ENCODE assay signal across 8 cellular contexts in the genomic region with DNA sequence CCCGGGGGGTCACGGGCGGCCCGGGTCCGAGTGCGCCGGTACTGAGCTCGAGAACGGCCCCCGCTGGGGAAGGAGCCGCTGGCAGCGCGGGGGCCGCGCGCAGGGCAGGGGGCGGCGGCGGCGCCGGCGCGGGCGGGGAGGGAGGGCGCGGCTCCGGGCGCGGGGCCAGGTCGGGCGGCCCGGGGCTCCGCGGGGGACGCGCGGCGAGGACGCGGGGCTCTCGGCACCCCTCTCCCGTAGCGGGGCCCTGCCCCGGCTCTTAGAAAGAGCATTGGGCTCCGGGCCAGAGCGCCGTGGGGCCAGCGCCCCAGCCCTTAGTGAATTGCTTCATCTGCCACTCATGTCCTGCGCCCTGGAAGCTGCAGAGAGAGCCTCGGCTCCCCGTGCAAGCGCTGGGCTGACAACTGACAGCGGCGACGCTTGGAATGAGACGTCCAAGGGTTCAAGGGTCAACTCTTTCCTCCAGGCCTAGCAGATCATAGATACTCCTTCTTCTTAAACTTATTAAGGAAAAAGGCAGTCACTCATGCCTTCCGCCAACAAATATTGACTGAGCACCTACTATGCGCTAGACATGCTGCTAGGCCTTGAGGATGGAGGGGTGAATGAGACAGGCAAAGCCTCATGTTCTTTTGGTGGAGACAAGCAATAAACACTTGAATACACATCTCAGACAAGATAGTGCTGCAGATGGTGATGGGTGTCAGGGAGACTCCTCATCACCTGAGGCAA.
DNase-seq lines count a peak whose midpoint lies in the region; ATAC-seq and TF ChIP-seq lines count a peak whose summit lies in the region.

No MANE protein-coding gene starts in this region.

- peak overlapping the region; percentile 43 for H3K4me3 ChIP-seq in astrocyte of the cerebellum (ENCODE audit: low read depth, low read length)
- H3K4me3 ChIP-seq in psoas muscle: peak overlapping the region; percentile 67

- TF ChIP-seq CTCF in astrocyte of the cerebellum (IDR thresholded peaks at IDR 0.05; ENCODE audit: low read depth, low read length, missing control alignments): no peak
- TF ChIP-seq CTCF in psoas muscle (IDR thresholded peaks at IDR 0.05): no peak

- no peaks in the 10 kb centered on the region for H3K36me3 ChIP-seq in psoas muscle (ENCODE audit: insufficient read depth in 1 of 2, low read depth in 1 of 2)

- H3K9me3 ChIP-seq in psoas muscle: no peaks in the 10 kb centered on the region

- peak overlapping the region; percentile 71 for H3K27ac ChIP-seq in psoas muscle

- H3K27me3 ChIP-seq in psoas muscle (ENCODE audit: insufficient read depth in 3 of 3, low read length in 2 of 3): no peaks in the 10 kb centered on the region

- H3K4me1 ChIP-seq in psoas muscle: peaks cover 5% of the 10 kb centered on the region

- ATAC-seq in psoas muscle (peak; percentile 52 to 74 (median 64)), HG03108 (IDR thresholded peaks at IDR 0.05; ENCODE audit: unreplicated experiment) (no peak), HG03196 (IDR thresholded peaks at IDR 0.05; ENCODE audit: unreplicated experiment) (no peak), GM21526 (IDR thresholded peaks at IDR 0.05; ENCODE audit: low FRiP score, unreplicated experiment) (no peak)

- in situ Hi-C loops in Caki2 (cut with HindIII; ENCODE audit: low pct_unique_long_range_greater_than_20kb, low sequenced_read_pairs) (no loop called here), astrocyte of the cerebellum (cut with HindIII; ENCODE audit: low sequenced_read_pairs) (no loop called here)

- WGBS in psoas muscle, 3 donors: 4 to 18% (median 10%) methylated on average over 17 to 57 of the region's 58 CpGs

- intact Hi-C loops in psoas muscle (cut with DNase I): no loop called here

- peak; percentile 65 for DNase-seq in Caki2 (ENCODE audit: low read depth)
- peak; percentile 96 for DNase-seq in HuH-7.5 (ENCODE audit: low spot score)
- DNase-seq in astrocyte of the cerebellum (ENCODE audit: low read depth): no peak
- DNase-seq in hypothalamus (lab: John Stamatoyannopoulos, UW): peak in 27 of 51 donors; percentile 6 to 65 (median 32)
- DNase-seq in psoas muscle: peak; percentile 83 to 89

Comparison
In these comparisons a context has a peak if more than half of its experiments do, and no peak if none do; other contexts are left out.
1. ATAC-seq: peak in psoas muscle (4 of 4); none in HG03108 (single experiment), HG03196 (single experiment) and GM21526 (single experiment).